ENCODE assay signal across 8 cellular contexts in the genomic region with DNA sequence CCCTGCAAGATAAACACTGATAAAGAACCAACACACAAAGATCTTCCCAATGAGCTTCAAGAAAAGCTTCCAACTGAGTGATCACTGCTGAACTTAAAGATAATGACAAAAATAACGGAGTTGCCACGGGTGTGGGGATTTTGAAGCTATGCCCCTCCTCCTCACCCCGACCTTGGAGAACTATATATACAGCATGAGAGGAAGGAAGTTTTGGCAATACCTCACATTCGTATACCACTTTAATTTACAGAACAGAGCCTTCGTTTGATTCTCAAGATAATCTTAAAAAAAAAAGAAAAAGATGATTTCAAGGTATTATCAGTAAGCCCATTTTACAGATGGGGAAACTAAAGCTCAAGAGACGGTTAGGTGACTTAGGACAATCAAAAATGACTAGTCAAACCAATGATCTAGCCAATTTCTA. TPM values are rescaled to one million over a fixed set of nuclear protein-coding genes. Genes with fewer than 3 reads are reported as not detected.
DNase-seq lines count a peak whose midpoint lies in the region; ATAC-seq and TF ChIP-seq lines count a peak whose summit lies in the region.

No MANE protein-coding gene starts in this region.

- no peaks in the 10 kb centered on the region for H3K9me2 ChIP-seq in SU-DHL-6 (replicated peaks; ENCODE audit: insufficient read depth, low read length)

- H4K20me1 ChIP-seq in SU-DHL-6 (ENCODE audit: low read depth, low read length) (no peaks in the 10 kb centered on the region), fibroblast of lung (ENCODE audit: control insufficient read depth, extremely low read depth, insufficient read depth, low read length) (no peaks in the 10 kb centered on the region)

- no peak for TF ChIP-seq POLR2A in gastrocnemius medialis (IDR thresholded peaks at IDR 0.05)

- in situ Hi-C loops in gastrocnemius medialis (cut with MboI; ENCODE audit: low sequenced_read_pairs in 4 of 4), result loop anchor here in 2 of 4 donors (10.0 to 25.0 kb wide), 2 partner anchors 361 to 369 kb away; no protein-coding TSS in a partner anchor

- DNase-seq in SKM-1 (lab: John Stamatoyannopoulos, UW; ENCODE audit: unreplicated experiment) (peak; percentile 9), SKM-1 treated with dmso at 0.1 percent for 144 hours (lab: John Stamatoyannopoulos, UW; ENCODE audit: unreplicated experiment) (no peak), fibroblast of lung (ENCODE audit: low read depth in 2 of 2) (peak; percentile 2 to 3), gastrocnemius medialis (no peak), activated gamma-delta T cell treated with Interleukin-2 at 50 U/mL for 16 hours (no peak)
- DNase-seq in stimulated activated naive CD4-positive, alpha-beta T cell treated with Interleukin-2 at 50 U/mL for 16 hours (lab: John Stamatoyannopoulos, UW), result no peak

- H3K4me3 ChIP-seq in SU-DHL-6 (ENCODE audit: insufficient read depth, low read length, poor library complexity, severe bottlenecking), result peak overlapping the region; percentile 92
- peak overlapping the region; percentile 66 to 92 (median 76) for H3K4me3 ChIP-seq in fibroblast of lung (replicated peaks in 1 of 4; ENCODE audit: control extremely low read depth in 1 of 4, insufficient read depth in 1 of 4, low read depth in 3 of 4, low read length in 4 of 4)
- peak overlapping the region; percentile 78 to 96 (median 86) for H3K4me3 ChIP-seq in gastrocnemius medialis

- H3K36me3 ChIP-seq in SU-DHL-6 (ENCODE audit: low read length) (no peaks in the 10 kb centered on the region), fibroblast of lung (ENCODE audit: control insufficient read depth, insufficient read depth, low read length) (no peaks in the 10 kb centered on the region), gastrocnemius medialis (peaks cover 0 to 15% of the 10 kb centered on the region in 2 donors)

- ATAC-seq in gastrocnemius medialis, result no peak
- ATAC-seq in HG03045 (IDR thresholded peaks at IDR 0.05; ENCODE audit: unreplicated experiment), result no peak

- H3K4me1 ChIP-seq in fibroblast of lung (ENCODE audit: control insufficient read depth, extremely low read depth, insufficient read depth, low read length), result peaks cover 4% of the 10 kb centered on the region
- peaks cover 36 to 40% of the 10 kb centered on the region in 2 donors for H3K4me1 ChIP-seq in gastrocnemius medialis

- no peaks in the 10 kb centered on the region for H3K9me3 ChIP-seq in SU-DHL-6 (ENCODE audit: insufficient read depth, low read length)
- H3K9me3 ChIP-seq in fibroblast of lung (ENCODE audit: control insufficient read depth, insufficient read depth, low read depth, low read length), result no peaks in the 10 kb centered on the region
- H3K9me3 ChIP-seq in gastrocnemius medialis, result no peaks in the 10 kb centered on the region

- peak overlapping the region; percentile 90 for H3K4me2 ChIP-seq in SU-DHL-6 (ENCODE audit: low read depth, low read length, poor library complexity, severe bottlenecking)
- H3K4me2 ChIP-seq in fibroblast of lung (ENCODE audit: extremely low read depth, insufficient read depth, low read length), result peak overlapping the region; percentile 97

- H3K27me3 ChIP-seq in SU-DHL-6 (ENCODE audit: low read length), result no peaks in the 10 kb centered on the region
- H3K27me3 ChIP-seq in fibroblast of lung (ENCODE audit: control insufficient read depth, insufficient read depth, low read length), result no peaks in the 10 kb centered on the region
- no peaks in the 10 kb centered on the region for H3K27me3 ChIP-seq in gastrocnemius medialis

- H3K9ac ChIP-seq in SU-DHL-6 (ENCODE audit: low read length) (peak overlapping the region; percentile 95), fibroblast of lung (ENCODE audit: insufficient read depth, low read length) (peak overlapping the region; percentile 94)

- H3K79me2 ChIP-seq in SU-DHL-6 (ENCODE audit: insufficient read depth, low read length), result peaks cover 25% of the 10 kb centered on the region
- peaks cover 11% of the 10 kb centered on the region for H3K79me2 ChIP-seq in fibroblast of lung (ENCODE audit: control insufficient read depth, insufficient read depth, low read length)

- H3K27ac ChIP-seq in SU-DHL-6 (ENCODE audit: low read depth, low read length) (peak overlapping the region; percentile 66), fibroblast of lung (ENCODE audit: insufficient read depth, low read length) (peak overlapping the region; percentile 88), gastrocnemius medialis (peak overlapping the region; percentile 93 to 98 (median 96))

- intact Hi-C loops in gastrocnemius medialis (cut with DNase I; ENCODE audit: low total_unique reads), result no loop called here

- H2AFZ ChIP-seq in SU-DHL-6 (ENCODE audit: low read depth, low read length, severe bottlenecking) (no peak overlapping the region), fibroblast of lung (ENCODE audit: low read length) (no peak overlapping the region)

- TF ChIP-seq CTCF in SU-DHL-6 (IDR thresholded peaks at IDR 0.05; ENCODE audit: insufficient read depth, low read length, poor library complexity, severe bottlenecking), result no peak
- TF ChIP-seq CTCF in fibroblast of lung (conservative IDR thresholded peaks at IDR 0.05 in 1 of 2, IDR thresholded peaks at IDR 0.05 in 1 of 2; ENCODE audit: low read depth in 1 of 2, low read length in 2 of 2), result no peak
- TF ChIP-seq CTCF in gastrocnemius medialis (IDR thresholded peaks at IDR 0.05 in 4 of 5, conservative IDR thresholded peaks at IDR 0.05 in 1 of 5), result no peak

- peaks cover 8% of the 10 kb centered on the region for H3F3A ChIP-seq in SU-DHL-6 (ENCODE audit: insufficient read depth)

RNA-seq across cellular contexts. Expression of gene NEK9, which starts 0.7 kb away (rescaled TPM):
- 81.3 and 91.7 TPM in 2 replicates for total RNA-seq in fibroblast of lung
- 50.5 and 63.4 TPM in 2 replicates for polyA plus RNA-seq in fibroblast of lung
- 42.9 and 48.1 TPM in 2 replicates for polyA plus RNA-seq in fibroblast of lung (2012)
- 20.2 and 26.2 TPM in 2 replicates for polyA minus RNA-seq in fibroblast of lung (ENCODE audit: low replicate concordance)
- 10 to 100 TPM; 36.3 to 93.2 (median 42.6) TPM for total RNA-seq in gastrocnemius medialis

RNA-seq across cellular contexts. Expression of gene TMED10, which starts 50.3 kb away (rescaled TPM):
- total RNA-seq in fibroblast of lung (173 and 223 TPM in 2 replicates), gastrocnemius medialis (100 to 1,000 TPM; 161 to 362 (median 255) TPM)
- polyA plus RNA-seq in fibroblast of lung, result 285 and 333 TPM in 2 replicates
- 224 and 225 TPM in 2 replicates for polyA plus RNA-seq in fibroblast of lung (2012)
- 462 and 538 TPM in 2 replicates for polyA minus RNA-seq in fibroblast of lung (ENCODE audit: low replicate concordance)

RNA-seq across cellular contexts. Expression of gene ZC2HC1C, which starts 56.7 kb away (rescaled TPM):
- total RNA-seq in fibroblast of lung (1.5 and 1.8 TPM in 2 replicates), gastrocnemius medialis (10 to 100 TPM in 1 of 4 donors, 1 to 10 TPM in 3; 5.3 to 13.1 (median 7.3) TPM)
- 0.88 and 0.90 TPM in 2 replicates for polyA plus RNA-seq in fibroblast of lung
- polyA plus RNA-seq in fibroblast of lung (2012), result 0.90 and 1.2 TPM in 2 replicates
- 0.16 and 2.3 TPM in 2 replicates for polyA minus RNA-seq in fibroblast of lung (ENCODE audit: low replicate concordance)

Comparison
In these comparisons a context has a peak if more than half of its experiments do, and no peak if none do; other contexts are left out.
1. DNase-seq: peak in SKM-1 (single experiment) and fibroblast of lung (2 of 2); none in SKM-1 treated with dmso at 0.1 percent for 144 hours (single experiment), gastrocnemius medialis (0 of 2), activated gamma-delta T cell treated with Interleukin-2 at 50 U/mL for 16 hours (single experiment) and stimulated activated naive CD4-positive, alpha-beta T cell treated with Interleukin-2 at 50 U/mL for 16 hours (single experiment).
2. Peak in every context shown above with its lines, with median percentiles within 50 percentile points of each other: H3K27ac ChIP-seq and H3K4me3 ChIP-seq.